Comparison of ENCODE assay signal across 8 cellular contexts in the genomic region with DNA sequence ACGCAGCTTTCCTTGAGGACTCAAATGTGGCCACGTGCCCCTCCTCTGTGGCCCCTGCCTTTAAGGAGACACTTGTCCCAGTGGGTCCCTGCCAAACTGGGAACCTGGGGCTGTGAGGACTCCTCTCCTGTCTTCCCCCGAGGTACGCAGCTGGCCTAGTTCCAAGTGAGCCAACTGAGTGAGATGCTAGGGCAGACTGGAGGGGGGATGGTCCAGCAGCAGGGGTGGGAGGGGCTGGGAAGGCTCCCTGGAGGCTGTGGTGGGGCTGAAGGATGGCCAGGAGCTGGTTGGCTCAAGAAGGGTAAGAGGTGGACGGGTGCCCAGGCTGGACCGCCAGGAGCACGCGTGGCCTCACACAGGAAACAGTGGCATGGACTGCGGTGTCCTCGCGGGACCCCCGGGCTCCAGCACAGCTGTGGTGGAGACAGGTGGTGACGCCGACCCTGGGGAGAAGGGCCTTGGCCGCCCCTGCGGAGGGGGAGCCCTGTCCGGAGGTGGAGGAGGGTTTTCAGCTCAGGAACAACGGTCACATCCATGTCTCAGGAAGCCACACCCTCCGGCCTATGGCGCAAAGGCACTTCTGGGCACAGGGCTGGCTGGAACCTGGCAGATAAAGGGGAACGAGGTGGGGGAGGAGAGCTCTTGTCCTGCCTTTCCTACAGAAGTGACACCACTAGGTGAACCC. TPM values are rescaled to one million over a fixed set of nuclear protein-coding genes. Genes with fewer than 3 reads are reported as not detected.
DNase-seq lines count a peak whose midpoint lies in the region; ATAC-seq and TF ChIP-seq lines count a peak whose summit lies in the region.

No MANE protein-coding gene starts in this region.

- H3K36me3 ChIP-seq in Caco-2 (ENCODE audit: control insufficient read depth, insufficient read depth, low read length) (no peaks in the 10 kb centered on the region), fibroblast of lung (ENCODE audit: control insufficient read depth, insufficient read depth, low read length) (peaks cover 14% of the 10 kb centered on the region)

- CTCF ChIA-PET in Caco-2 (lab: Charles Lee) = interaction anchor here (1.3 kb wide), 1 partner anchor 15 kb away, joined by 3 read pairs; no protein-coding TSS in a partner anchor
- CTCF ChIA-PET in activated CD4-positive, alpha-beta T cell treated with anti-CD3 and anti-CD28 coated beads, Interleukin-2, amount 10 ng/mL, durations not matched to agents 7 days and 5 days (lab: Charles Lee) = interaction anchor here (1.7 kb wide), 1 partner anchor 13 kb away, joined by 3 read pairs; no protein-coding TSS in a partner anchor

- no peaks in the 10 kb centered on the region for H4K20me1 ChIP-seq in fibroblast of lung (ENCODE audit: control insufficient read depth, extremely low read depth, insufficient read depth, low read length)

- H3K27ac Mint-ChIP-seq in Caco-2 (ENCODE audit: unreplicated experiment) = peak overlapping the region; percentile 42
- peak overlapping the region; percentile 73 for H3K27ac Mint-ChIP-seq in progenitor cell of endocrine pancreas
- no peak overlapping the region for H3K27ac Mint-ChIP-seq in activated CD4-positive, alpha-beta T cell treated with anti-CD3 and anti-CD28 coated beads, Interleukin-2, amount 10 ng/mL, durations not matched to agents 7 days and 5 days

- H3K4me1 ChIP-seq in Caco-2 (no peaks in the 10 kb centered on the region), fibroblast of lung (ENCODE audit: control insufficient read depth, extremely low read depth, insufficient read depth, low read length) (peaks cover 38% of the 10 kb centered on the region)

- H3K4me2 ChIP-seq in fibroblast of lung (ENCODE audit: extremely low read depth, insufficient read depth, low read length) = no peak overlapping the region

- H3K4me1 Mint-ChIP-seq in Caco-2 (ENCODE audit: low read depth, unreplicated experiment) = peaks cover 7% of the 10 kb centered on the region
- peaks cover 8% of the 10 kb centered on the region for H3K4me1 Mint-ChIP-seq in progenitor cell of endocrine pancreas (ENCODE audit: low read depth)
- H3K4me1 Mint-ChIP-seq in activated T-cell treated with anti-CD3 and anti-CD28 coated beads, Interleukin-2, amount 50 U/mL, for 4 hours (ENCODE audit: low read depth) = peaks cover 28% of the 10 kb centered on the region
- H3K4me1 Mint-ChIP-seq in activated CD4-positive, alpha-beta T cell treated with anti-CD3 and anti-CD28 coated beads, Interleukin-2, amount 10 ng/mL, durations not matched to agents 7 days and 5 days = peaks cover 17% of the 10 kb centered on the region

- peaks cover 66% of the 10 kb centered on the region for H3K79me2 ChIP-seq in fibroblast of lung (ENCODE audit: control insufficient read depth, insufficient read depth, low read length)

- H3K36me3 Mint-ChIP-seq in Caco-2 (ENCODE audit: insufficient read depth, unreplicated experiment) (peaks cover 40% of the 10 kb centered on the region), progenitor cell of endocrine pancreas (ENCODE audit: insufficient read depth) (peaks cover 4% of the 10 kb centered on the region)
- peaks cover 8% of the 10 kb centered on the region for H3K36me3 Mint-ChIP-seq in activated T-cell treated with anti-CD3 and anti-CD28 coated beads, Interleukin-2, amount 50 U/mL, for 4 hours (ENCODE audit: insufficient read depth)
- peaks cover 8% of the 10 kb centered on the region for H3K36me3 Mint-ChIP-seq in activated CD4-positive, alpha-beta T cell treated with anti-CD3 and anti-CD28 coated beads, Interleukin-2, amount 10 ng/mL, durations not matched to agents 7 days and 5 days (ENCODE audit: low read depth)

- H3K9me3 ChIP-seq in Caco-2 = no peaks in the 10 kb centered on the region
- no peaks in the 10 kb centered on the region for H3K9me3 ChIP-seq in fibroblast of lung (ENCODE audit: control insufficient read depth, insufficient read depth, low read depth, low read length)

- intact Hi-C loops in Caco-2 (cut with micrococcal nuclease; ENCODE audit: unreplicated experiment) = no loop called here

- no peak overlapping the region for H3K4me3 Mint-ChIP-seq in Caco-2 (ENCODE audit: unreplicated experiment)
- no peak overlapping the region for H3K4me3 Mint-ChIP-seq in progenitor cell of endocrine pancreas (ENCODE audit: low read depth)
- no peak overlapping the region for H3K4me3 Mint-ChIP-seq in activated T-cell treated with anti-CD3 and anti-CD28 coated beads, Interleukin-2, amount 50 U/mL, for 4 hours
- no peak overlapping the region for H3K4me3 Mint-ChIP-seq in activated CD4-positive, alpha-beta T cell treated with anti-CD3 and anti-CD28 coated beads, Interleukin-2, amount 10 ng/mL, durations not matched to agents 7 days and 5 days

- H3K4me3 ChIP-seq in Caco-2 (ENCODE audit: low read depth, low read length) = no peak overlapping the region
- no peak overlapping the region for H3K4me3 ChIP-seq in fibroblast of lung (replicated peaks in 1 of 4; ENCODE audit: control extremely low read depth in 1 of 4, insufficient read depth in 1 of 4, low read depth in 3 of 4, low read length in 4 of 4)

- peak overlapping the region; percentile 73 for H3K27ac ChIP-seq in fibroblast of lung (ENCODE audit: insufficient read depth, low read length)

- POLR2A ChIA-PET in Caco-2 (lab: Charles Lee) = no interaction called here
- POLR2A ChIA-PET in activated CD4-positive, alpha-beta T cell treated with anti-CD3 and anti-CD28 coated beads, Interleukin-2, amount 10 ng/mL, durations not matched to agents 7 days and 5 days (lab: Charles Lee) = no interaction called here

- no TSS peak for BruUV-seq in Caco-2 (replicated peaks; lab: Mats Ljungman, UMichigan)

- TF ChIP-seq CTCF in Caco-2 (IDR thresholded peaks at IDR 0.05; ENCODE audit: insufficient read depth in 1 of 2, low read depth in 1 of 2, low read length in 1 of 2, severe bottlenecking in 1 of 2, unreplicated experiment in 1 of 2) (no peak), fibroblast of lung (conservative IDR thresholded peaks at IDR 0.05 in 1 of 2, IDR thresholded peaks at IDR 0.05 in 1 of 2; ENCODE audit: low read depth in 1 of 2, low read length in 2 of 2) (no peak), progenitor cell of endocrine pancreas (IDR thresholded peaks at IDR 0.05; ENCODE audit: unreplicated experiment) (no peak)

- H3K27me3 ChIP-seq in Caco-2 (replicated peaks; ENCODE audit: control insufficient read depth, insufficient read depth, low read length) (no peaks in the 10 kb centered on the region), fibroblast of lung (ENCODE audit: control insufficient read depth, insufficient read depth, low read length) (no peaks in the 10 kb centered on the region)

- no peaks in the 10 kb centered on the region for H3K9me3 Mint-ChIP-seq in Caco-2 (ENCODE audit: unreplicated experiment)
- no peaks in the 10 kb centered on the region for H3K9me3 Mint-ChIP-seq in progenitor cell of endocrine pancreas (ENCODE audit: low read depth)
- H3K9me3 Mint-ChIP-seq in activated T-cell treated with anti-CD3 and anti-CD28 coated beads, Interleukin-2, amount 50 U/mL, for 4 hours = no peaks in the 10 kb centered on the region
- H3K9me3 Mint-ChIP-seq in activated CD4-positive, alpha-beta T cell treated with anti-CD3 and anti-CD28 coated beads, Interleukin-2, amount 10 ng/mL, durations not matched to agents 7 days and 5 days = no peaks in the 10 kb centered on the region

- no peak overlapping the region for H3K9ac ChIP-seq in fibroblast of lung (ENCODE audit: insufficient read depth, low read length)

- H3K27me3 Mint-ChIP-seq in Caco-2 (ENCODE audit: insufficient read depth, unreplicated experiment) (no peaks in the 10 kb centered on the region), progenitor cell of endocrine pancreas (no peaks in the 10 kb centered on the region)
- H3K27me3 Mint-ChIP-seq in activated T-cell treated with anti-CD3 and anti-CD28 coated beads, Interleukin-2, amount 50 U/mL, for 4 hours (ENCODE audit: low read depth) = no peaks in the 10 kb centered on the region
- no peaks in the 10 kb centered on the region for H3K27me3 Mint-ChIP-seq in activated CD4-positive, alpha-beta T cell treated with anti-CD3 and anti-CD28 coated beads, Interleukin-2, amount 10 ng/mL, durations not matched to agents 7 days and 5 days

- H2AFZ ChIP-seq in fibroblast of lung (ENCODE audit: low read length) = no peak overlapping the region

- DNase-seq in Caco-2 (peak in 1 of 2 experiments; percentile 11), NOMO-1 treated with dmso at 0.1 percent for 144 hours (lab: John Stamatoyannopoulos, UW; ENCODE audit: unreplicated experiment) (peak; percentile 42), fibroblast of lung (ENCODE audit: low read depth in 2 of 2) (no peak), progenitor cell of endocrine pancreas (ENCODE audit: low spot score, unreplicated experiment) (no peak), NCI-H146 treated with DMSO at 0.1 percent for 48 hours (lab: John Stamatoyannopoulos, UW; ENCODE audit: unreplicated experiment) (no peak)
- DNase-seq in activated T-cell treated with anti-CD3 and anti-CD28 coated beads, Interleukin-2, amount 50 U/mL, for 4 hours = no peak
- no peak for DNase-seq in activated CD4-positive, alpha-beta T cell treated with anti-CD3 and anti-CD28 coated beads, Interleukin-2, amount 10 ng/mL, durations not matched to agents 7 days and 5 days

- no peak for ATAC-seq in activated T-cell treated with anti-CD3 and anti-CD28 coated beads, Interleukin-2, amount 50 U/mL, for 4 hours
- no peak for ATAC-seq in HG03280 (IDR thresholded peaks at IDR 0.05; ENCODE audit: unreplicated experiment)

RNA-seq across cellular contexts. Expression of a gene that starts 45.8 kb away (rescaled TPM):
- 60.0 and 63.2 TPM in 2 replicates for total RNA-seq in Caco-2 (2022)
- total RNA-seq in fibroblast of lung = 4.4 and 6.4 TPM in 2 replicates
- 13.7 and 14.4 TPM in 2 replicates for polyA plus RNA-seq in fibroblast of lung
- polyA plus RNA-seq in fibroblast of lung (2012) = 31.8 and 34.7 TPM in 2 replicates
- polyA minus RNA-seq in fibroblast of lung (ENCODE audit: low replicate concordance) = 41.0 and 53.4 TPM in 2 replicates
- total RNA-seq in progenitor cell of endocrine pancreas = 93.6 and 106 TPM in 2 replicates
- total RNA-seq in activated T-cell treated with anti-CD3 and anti-CD28 coated beads, Interleukin-2, amount 50 U/mL, for 4 hours = 100 to 1,000 TPM; 105 to 118 (median 109) TPM
- 10 to 100 TPM; 38.4 to 46.5 TPM for total RNA-seq in activated CD4-positive, alpha-beta T cell treated with anti-CD3 and anti-CD28 coated beads, Interleukin-2, amount 10 ng/mL, durations not matched to agents 7 days and 5 days
